23 cellular contexts compared by ENCODE assay signal in genomic region chr11:61121917-61122316, GRCh38. TPM values are rescaled to one million over a fixed set of nuclear protein-coding genes. Genes with fewer than 3 reads are reported as not detected.
DNase-seq lines count a peak whose midpoint lies in the region; ATAC-seq, FAIRE-seq and TF ChIP-seq lines count a peak whose summit lies in the region.
"Had no signal": no experiment of that assay in that cellular context is flagged by ENCODE, and none has a peak within 500 bp of the region (broad histone marks: within the 10 kb centered on the region; RNA-seq: fewer than 3 reads in every experiment).

No MANE protein-coding gene starts in this region.

- H3K4me1 ChIP-seq in body of pancreas, result peaks cover 13% of the 10 kb centered on the region
- peaks cover 0 to 2% of the 10 kb centered on the region in 2 donors for H3K4me1 ChIP-seq in kidney (ENCODE audit: control insufficient read depth in 1 of 2, insufficient read depth in 1 of 2, low read depth in 1 of 2, low read length in 2 of 2)
- H3K4me1 ChIP-seq: upper lobe of left lung had no signal

- no peak for DNase-seq in activated T-cell treated with anti-CD3 and anti-CD28 coated beads, Interleukin-2, amount 50 U/mL, for 24 hours
- no peak for DNase-seq in activated T-cell treated with anti-CD3 and anti-CD28 coated beads for 4 hours
- peak; percentile 16 for DNase-seq in SW480 (ENCODE audit: low spot score)
- no peak for DNase-seq in activated naive CD8-positive, alpha-beta T cell treated with anti-CD3 and anti-CD28 coated beads, Interleukin-2, amount 50 U/mL, for 24 hours
- no peak for DNase-seq in body of pancreas
- DNase-seq in iPS-NIHi11 (ENCODE audit: low spot score), result no peak
- no peak for DNase-seq in kidney
- DNase-seq: activated CD4-positive, alpha-beta T cell treated with anti-CD3 and anti-CD28 coated beads, Interleukin-2, amount 10 ng/mL, durations not matched to agents 7 days and 5 days; C1 segment of cervical spinal cord; dermis blood vessel endothelial cell; GM23248; NCI-H1694 treated with DMSO at 0.1 percent for 48 hours; NCI-H69; upper lobe of left lung had no signal

- H3K4me3 ChIP-seq in body of pancreas (no peak overlapping the region), kidney (ENCODE audit: low read length in 2 of 2) (no peak overlapping the region)
- H3K4me3 ChIP-seq: adrenal gland, GM23248, left ventricle myocardium inferior, ovary, upper lobe of left lung had no signal

- H3K36me3 Mint-ChIP-seq in activated T-cell treated with anti-CD3 and anti-CD28 coated beads, Interleukin-2, amount 50 U/mL, for 24 hours (ENCODE audit: low read depth), result peaks cover 97% of the 10 kb centered on the region
- H3K36me3 Mint-ChIP-seq in activated naive CD8-positive, alpha-beta T cell treated with anti-CD3 and anti-CD28 coated beads, Interleukin-2, amount 50 U/mL, for 24 hours (ENCODE audit: low read depth), result peaks cover 58% of the 10 kb centered on the region
- H3K36me3 Mint-ChIP-seq: natural killer cell treated with Interleukin-12 subunit alpha and Interleukin-12 subunit beta and Interleukin-15 and Interleukin-18, amount 100 ng/mL, for 72 hours had no signal

- peaks cover 66% of the 10 kb centered on the region for H3K4me1 Mint-ChIP-seq in activated T-cell treated with anti-CD3 and anti-CD28 coated beads, Interleukin-2, amount 50 U/mL, for 24 hours (ENCODE audit: low read depth)
- peaks cover 41% of the 10 kb centered on the region for H3K4me1 Mint-ChIP-seq in activated naive CD8-positive, alpha-beta T cell treated with anti-CD3 and anti-CD28 coated beads, Interleukin-2, amount 50 U/mL, for 24 hours

- H3K4me3 Mint-ChIP-seq in activated T-cell treated with anti-CD3 and anti-CD28 coated beads, Interleukin-2, amount 50 U/mL, for 24 hours, result no peak overlapping the region
- no peak overlapping the region for H3K4me3 Mint-ChIP-seq in activated naive CD8-positive, alpha-beta T cell treated with anti-CD3 and anti-CD28 coated beads, Interleukin-2, amount 50 U/mL, for 24 hours
- H3K4me3 Mint-ChIP-seq: activated CD4-positive, alpha-beta T cell treated with anti-CD3 and anti-CD28 coated beads, Interleukin-2, amount 10 ng/mL, durations not matched to agents 7 days and 5 days; natural killer cell treated with Interleukin-12 subunit alpha and Interleukin-12 subunit beta and Interleukin-15 and Interleukin-18, amount 100 ng/mL, for 72 hours had no signal

- H3K9ac ChIP-seq in kidney (ENCODE audit: low read length in 2 of 2), result no peak overlapping the region
- H3K9ac ChIP-seq: GM23248, KMS-11 had no signal

- no peak for ATAC-seq in activated naive CD8-positive, alpha-beta T cell treated with anti-CD3 and anti-CD28 coated beads, Interleukin-2, amount 50 U/mL, for 24 hours
- ATAC-seq in body of pancreas, result no peak
- ATAC-seq: natural killer cell treated with Interleukin-12 subunit alpha and Interleukin-12 subunit beta and Interleukin-15 and Interleukin-18, amount 100 ng/mL, for 72 hours had no signal

- peak overlapping the region; percentile 95 for H3K27ac Mint-ChIP-seq in activated T-cell treated with anti-CD3 and anti-CD28 coated beads, Interleukin-2, amount 50 U/mL, for 24 hours
- H3K27ac Mint-ChIP-seq in activated naive CD8-positive, alpha-beta T cell treated with anti-CD3 and anti-CD28 coated beads, Interleukin-2, amount 50 U/mL, for 24 hours, result peak overlapping the region; percentile 71
- H3K27ac Mint-ChIP-seq: natural killer cell treated with Interleukin-12 subunit alpha and Interleukin-12 subunit beta and Interleukin-15 and Interleukin-18, amount 100 ng/mL, for 72 hours had no signal

- no peak for FAIRE-seq in kidney (lab: Jason Lieb, UNC)
- FAIRE-seq: endothelial cell of umbilical vein had no signal

- H3K27ac ChIP-seq in temporal lobe (ENCODE audit: low read depth, low read length), result peak overlapping the region; percentile 47
- H3K27ac ChIP-seq in body of pancreas, result no peak overlapping the region
- no peak overlapping the region for H3K27ac ChIP-seq in kidney (ENCODE audit: low read depth in 2 of 2, low read length in 2 of 2)
- H3K27ac ChIP-seq: GM23248, KMS-11, left ventricle myocardium inferior, ovary, upper lobe of left lung had no signal

- no peaks in the 10 kb centered on the region for H3K27me3 Mint-ChIP-seq in activated T-cell treated with anti-CD3 and anti-CD28 coated beads, Interleukin-2, amount 50 U/mL, for 24 hours
- no peaks in the 10 kb centered on the region for H3K27me3 Mint-ChIP-seq in activated naive CD8-positive, alpha-beta T cell treated with anti-CD3 and anti-CD28 coated beads, Interleukin-2, amount 50 U/mL, for 24 hours
- H3K27me3 Mint-ChIP-seq: activated CD4-positive, alpha-beta T cell treated with anti-CD3 and anti-CD28 coated beads, Interleukin-2, amount 10 ng/mL, durations not matched to agents 7 days and 5 days had no signal

- no peaks in the 10 kb centered on the region for H3K27me3 ChIP-seq in body of pancreas
- H3K27me3 ChIP-seq: adrenal gland, ovary, upper lobe of left lung had no signal

- TF ChIP-seq CTCF in body of pancreas (IDR thresholded peaks at IDR 0.05) (no peak), kidney (IDR thresholded peaks at IDR 0.05; ENCODE audit: borderline replicate concordance, extremely low read depth, insufficient read depth) (no peak)

- H3K36me3 ChIP-seq in body of pancreas (replicated peaks in 1 of 2; ENCODE audit: insufficient read depth in 1 of 2, low read depth in 2 of 2), result no peaks in the 10 kb centered on the region
- no peaks in the 10 kb centered on the region for H3K36me3 ChIP-seq in kidney (ENCODE audit: control insufficient read depth in 1 of 2, insufficient read depth in 2 of 2, low read length in 2 of 2)
- H3K36me3 ChIP-seq: adrenal gland, left ventricle myocardium inferior, ovary, upper lobe of left lung had no signal

- 67 to 82% methylated on average over 2 of the region's 2 CpGs for WGBS in body of pancreas, 2 donors

- H3K9me3 ChIP-seq in body of pancreas (no peaks in the 10 kb centered on the region), kidney (ENCODE audit: control insufficient read depth in 1 of 2, low read length in 2 of 2) (no peaks in the 10 kb centered on the region)
- H3K9me3 ChIP-seq: adrenal gland, left ventricle myocardium inferior, ovary, upper lobe of left lung had no signal

- intact Hi-C loops in body of pancreas (cut with DNase I), result no loop called here
- intact Hi-C loops in kidney (cut with DNase I), result no loop called here

- TF ChIP-seq POLR2A in body of pancreas (IDR thresholded peaks at IDR 0.05), result no peak

- H3K9me3 Mint-ChIP-seq in activated T-cell treated with anti-CD3 and anti-CD28 coated beads, Interleukin-2, amount 50 U/mL, for 24 hours, result no peaks in the 10 kb centered on the region
- no peaks in the 10 kb centered on the region for H3K9me3 Mint-ChIP-seq in activated naive CD8-positive, alpha-beta T cell treated with anti-CD3 and anti-CD28 coated beads, Interleukin-2, amount 50 U/mL, for 24 hours
- H3K9me3 Mint-ChIP-seq: activated CD4-positive, alpha-beta T cell treated with anti-CD3 and anti-CD28 coated beads, Interleukin-2, amount 10 ng/mL, durations not matched to agents 7 days and 5 days; natural killer cell treated with Interleukin-12 subunit alpha and Interleukin-12 subunit beta and Interleukin-15 and Interleukin-18, amount 100 ng/mL, for 72 hours had no signal

RNA-seq across cellular contexts. Expression of gene CD5, which starts 19.6 kb away (rescaled TPM):
- not detected for total RNA-seq in temporal lobe
- under 1 TPM; 0.33 to 0.52 TPM for total RNA-seq in body of pancreas
- total RNA-seq in kidney, result 2.9 TPM
- 0.26 TPM for polyA plus RNA-seq in kidney (ENCODE audit: insufficient read depth, low read depth, low replicate concordance)
- total RNA-seq: dermis blood vessel endothelial cell, endothelial cell of umbilical vein, GM23248, HT1080 had no signal
- polyA plus RNA-seq: AG04450, endothelial cell of umbilical vein, GM23248 had no signal

RNA-seq across cellular contexts. Expression of gene VPS37C, which starts 39.3 kb away (rescaled TPM):
- total RNA-seq in temporal lobe (3.4 TPM), body of pancreas (10 to 100 TPM; 13.2 to 21.1 TPM), kidney (31.8 TPM)
- 13.9 TPM for polyA plus RNA-seq in kidney (ENCODE audit: insufficient read depth, low read depth, low replicate concordance)
